ENCODE assay signal across 8 cellular contexts in genomic region chr10:72274213-72274729, GRCh38. TPM values are rescaled to one million over a fixed set of nuclear protein-coding genes. Genes with fewer than 3 reads are reported as not detected.
DNase-seq lines count a peak whose midpoint lies in the region; ATAC-seq and TF ChIP-seq lines count a peak whose summit lies in the region.

No MANE protein-coding gene starts in this region.

- no peak overlapping the region for H4K12ac ChIP-seq in trophoblast cell (ENCODE audit: low read depth, low read length)

- TF ChIP-seq RAD21 in SK-N-SH (IDR thresholded peaks at IDR 0.05; ENCODE audit: low read length): no peak

- DNase-seq in activated T-cell treated with anti-CD3 and anti-CD28 coated beads, Interleukin-2, amount 50 U/mL, for 24 hours: no peak
- DNase-seq in activated T-cell treated with anti-CD3 and anti-CD28 coated beads for 4 hours (no peak), SK-N-SH (peak; percentile 65), fibroblast of the aortic adventitia (ENCODE audit: low read depth) (no peak), trophoblast cell (no peak), germinal center (ENCODE audit: low spot score) (no peak), left lobe of liver (ENCODE audit: low spot score) (no peak)

- no peaks in the 10 kb centered on the region for H3K27me3 Mint-ChIP-seq in activated T-cell treated with anti-CD3 and anti-CD28 coated beads, Interleukin-2, amount 50 U/mL, for 24 hours

- H3K4me1 ChIP-seq in SK-N-SH (ENCODE audit: control insufficient read depth in 1 of 2, insufficient read depth in 2 of 2, low read depth in 1 of 2, low read length in 1 of 2) (peaks cover 20 to 36% of the 10 kb centered on the region in 2 experiments; a peak in 3 of 4 replicates), trophoblast cell (ENCODE audit: control insufficient read depth in 1 of 2, insufficient read depth in 2 of 2, low read length in 2 of 2) (peaks cover 14 to 25% of the 10 kb centered on the region in 2 experiments)

- H2BK5ac ChIP-seq in trophoblast cell (ENCODE audit: low read depth, low read length, poor library complexity): peak overlapping the region; percentile 73

- TF ChIP-seq EP300 in SK-N-SH (IDR thresholded peaks at IDR 0.05; ENCODE audit: borderline replicate concordance in 1 of 2, low read depth in 1 of 2, low read length in 1 of 2): no peak

- ATAC-seq in left lobe of liver: no peak
- no peak for ATAC-seq in HG03521 (IDR thresholded peaks at IDR 0.05; ENCODE audit: unreplicated experiment)

- H3K9me2 ChIP-seq in SK-N-SH: no peaks in the 10 kb centered on the region

- H3K27me3 ChIP-seq in SK-N-SH (ENCODE audit: insufficient read depth) (no peaks in the 10 kb centered on the region), trophoblast cell (ENCODE audit: insufficient read depth, low read length) (no peaks in the 10 kb centered on the region)

- H3K4me3 Mint-ChIP-seq in activated T-cell treated with anti-CD3 and anti-CD28 coated beads, Interleukin-2, amount 50 U/mL, for 24 hours: peak overlapping the region; percentile 98

- CTCF ChIA-PET in SK-N-SH (lab: Yijun Ruan, JAX): interaction anchor here (0.7 to 10.4 kb wide), 25 partner anchors 9 to 378 kb away, joined by 3 to 198 read pairs (median 7); no protein-coding TSS in a partner anchor

- H3K23ac ChIP-seq in trophoblast cell (ENCODE audit: low read length): no peak overlapping the region

- H2BK120ac ChIP-seq in trophoblast cell (ENCODE audit: insufficient read depth, low read length, poor library complexity): peak overlapping the region; percentile 52

- H3K27ac Mint-ChIP-seq in activated T-cell treated with anti-CD3 and anti-CD28 coated beads, Interleukin-2, amount 50 U/mL, for 24 hours: peak overlapping the region; percentile 97

- peaks cover 22% of the 10 kb centered on the region for H3K79me1 ChIP-seq in trophoblast cell (ENCODE audit: low read length)

- H3K79me2 ChIP-seq in SK-N-SH (ENCODE audit: insufficient read depth): peaks cover 6% of the 10 kb centered on the region; the same call in 1 of the 2 replicates
- peaks cover 20% of the 10 kb centered on the region for H3K79me2 ChIP-seq in trophoblast cell (ENCODE audit: control insufficient read depth, insufficient read depth, low read length, poor library complexity)

- peak overlapping the region; percentile 58 for H3K14ac ChIP-seq in trophoblast cell (ENCODE audit: low read length)

- H3K27ac ChIP-seq in SK-N-SH (ENCODE audit: low read depth in 2 of 2, low read length in 1 of 2): peak overlapping the region; percentile 47 to 97; a peak in 3 of 4 replicates
- peak overlapping the region; percentile 62 for H3K27ac ChIP-seq in trophoblast cell (ENCODE audit: low read depth, low read length)

- H2BK12ac ChIP-seq in trophoblast cell (ENCODE audit: low read length): peak overlapping the region; percentile 9

- H3K36me3 ChIP-seq in SK-N-SH (replicated peaks in 1 of 2; ENCODE audit: control insufficient read depth in 1 of 2, insufficient read depth in 2 of 2, low read length in 1 of 2) (peaks cover 10 to 14% of the 10 kb centered on the region in 2 experiments), trophoblast cell (ENCODE audit: control insufficient read depth in 1 of 2, insufficient read depth in 2 of 2, low read length in 2 of 2) (peaks cover 12 to 15% of the 10 kb centered on the region in 2 experiments)

- H3K9me3 ChIP-seq in SK-N-SH (no peaks in the 10 kb centered on the region), trophoblast cell (ENCODE audit: insufficient read depth, low read depth, low read length) (no peaks in the 10 kb centered on the region)

- peaks cover 53% of the 10 kb centered on the region for H3K4me1 Mint-ChIP-seq in activated T-cell treated with anti-CD3 and anti-CD28 coated beads, Interleukin-2, amount 50 U/mL, for 24 hours (ENCODE audit: low read depth)

- no peak for TF ChIP-seq CTCF in SK-N-SH (IDR thresholded peaks at IDR 0.05)
- no peak for TF ChIP-seq CTCF in fibroblast of the aortic adventitia (IDR thresholded peaks at IDR 0.05; ENCODE audit: insufficient read depth, low read length)

- peak overlapping the region; percentile 98 for H3K4me2 ChIP-seq in SK-N-SH
- peak overlapping the region; percentile 81 for H3K4me2 ChIP-seq in trophoblast cell (ENCODE audit: low read length)

- no peaks in the 10 kb centered on the region for H3K9me3 Mint-ChIP-seq in activated T-cell treated with anti-CD3 and anti-CD28 coated beads, Interleukin-2, amount 50 U/mL, for 24 hours

- H4K8ac ChIP-seq in trophoblast cell (ENCODE audit: low read depth, low read length): peak overlapping the region; percentile 32

- H3K18ac ChIP-seq in trophoblast cell (ENCODE audit: low read length): peak overlapping the region; percentile 73

- peak overlapping the region; percentile 26 for H2AK5ac ChIP-seq in trophoblast cell (ENCODE audit: low read length)

- H4K20me1 ChIP-seq in SK-N-SH (ENCODE audit: insufficient read depth): peaks cover 23% of the 10 kb centered on the region

- H3K9ac ChIP-seq in SK-N-SH: peak overlapping the region; percentile 73
- H3K9ac ChIP-seq in trophoblast cell (ENCODE audit: low read length): peak overlapping the region; percentile 89

- peak overlapping the region; percentile 50; the same call in 1 of the 2 replicates for H2AFZ ChIP-seq in SK-N-SH (ENCODE audit: low read depth)
- H2AFZ ChIP-seq in trophoblast cell (ENCODE audit: insufficient read depth, low read length, poor library complexity): peak overlapping the region; percentile 14

- peak overlapping the region; percentile 63 for H4K91ac ChIP-seq in trophoblast cell (ENCODE audit: low read depth, low read length)

- POLR2A ChIA-PET in SK-N-SH (lab: Yijun Ruan, JAX): interaction anchor here (0.8 to 8.5 kb wide), 19 partner anchors 7 to 229 kb away, joined by 3 to 234 read pairs (median 5); partner anchors contain the start of genes ANAPC16 and ASCC1

- WGBS in SK-N-SH (ENCODE audit: low lambda C conversion rate): 3% methylated on average over 39 of the region's 40 CpGs
- WGBS in trophoblast cell (ENCODE audit: extremely low coverage, insufficient coverage, insufficient read length): no CpG with 5 or more reads among the region's 40 CpGs

- peaks cover 15% of the 10 kb centered on the region for H3F3A ChIP-seq in SK-N-SH (replicated peaks; ENCODE audit: insufficient read depth)

- peaks cover 37% of the 10 kb centered on the region for H3K36me3 Mint-ChIP-seq in activated T-cell treated with anti-CD3 and anti-CD28 coated beads, Interleukin-2, amount 50 U/mL, for 24 hours (ENCODE audit: low read depth)

- H3K4me3 ChIP-seq in SK-N-SH (ENCODE audit: low read depth in 2 of 2, low read length in 1 of 2) (peak overlapping the region; percentile 82 to 98), fibroblast of the aortic adventitia (ENCODE audit: low read depth, low read length) (peak overlapping the region; percentile 98), trophoblast cell (ENCODE audit: low read depth, low read length) (peak overlapping the region; percentile 92)

- peak overlapping the region; percentile 73 for H3K4ac ChIP-seq in trophoblast cell (ENCODE audit: low read depth, low read length)

TF ChIP-seq in SK-N-SH, 30 proteins besides CTCF, POLR2A, EP300 and RAD21:
- TF ChIP-seq FOXJ3 (CRISPR knock-in tag; IDR thresholded peaks at IDR 0.05): 0 out of 2 replicates have a peak, but pooled peaks have one; percentile 36
- TF ChIP-seq FOXM1 (IDR thresholded peaks at IDR 0.05; ENCODE audit: low read depth): no peak
TF ChIP-seq in SK-N-SH: peak in this region for 1.

RNA-seq across cellular contexts. Expression of gene DDIT4, which starts 0.5 kb away (rescaled TPM):
- 24.9 and 30.4 TPM in 2 replicates for polyA plus RNA-seq in SK-N-SH (2012; rRNA removed)
- polyA plus RNA-seq in SK-N-SH (2012; cell fraction: cytosol; rRNA removed): 19.5 and 19.9 TPM in 2 replicates
- 41.8 and 55.3 TPM in 2 replicates for polyA plus RNA-seq in SK-N-SH (2012; cell fraction: nucleus; rRNA removed)
- total RNA-seq in fibroblast of the aortic adventitia (ENCODE audit: low replicate concordance): 52.4 and 166 TPM in 2 replicates
- polyA plus RNA-seq in trophoblast cell (2013): 175 and 178 TPM in 2 replicates
- 162 TPM for total RNA-seq in left lobe of liver

RNA-seq across cellular contexts. Expression of gene ASCC1, which starts 58.2 kb away (rescaled TPM):
- polyA plus RNA-seq in SK-N-SH (2012; rRNA removed): 15.0 and 19.5 TPM in 2 replicates
- 21.7 and 23.6 TPM in 2 replicates for polyA plus RNA-seq in SK-N-SH (2012; cell fraction: cytosol; rRNA removed)
- 9.3 and 14.7 TPM in 2 replicates for polyA plus RNA-seq in SK-N-SH (2012; cell fraction: nucleus; rRNA removed)
- total RNA-seq in fibroblast of the aortic adventitia (ENCODE audit: low replicate concordance) (44.4 and 49.2 TPM in 2 replicates), left lobe of liver (27.9 TPM)
- polyA plus RNA-seq in trophoblast cell (2013): 33.6 and 35.4 TPM in 2 replicates

RNA-seq across cellular contexts. Expression of gene ANAPC16, which starts 58.5 kb away (rescaled TPM):
- polyA plus RNA-seq in SK-N-SH (2012; rRNA removed): 45.2 and 65.7 TPM in 2 replicates
- 81.1 and 87.8 TPM in 2 replicates for polyA plus RNA-seq in SK-N-SH (2012; cell fraction: cytosol; rRNA removed)
- polyA plus RNA-seq in SK-N-SH (2012; cell fraction: nucleus; rRNA removed): 15.3 and 24.1 TPM in 2 replicates
- total RNA-seq in fibroblast of the aortic adventitia (ENCODE audit: low replicate concordance): 16.4 and 61.7 TPM in 2 replicates
- polyA plus RNA-seq in trophoblast cell (2013): 51.1 and 52.7 TPM in 2 replicates
- total RNA-seq in left lobe of liver: 66.8 TPM
